8 cellular contexts compared by ENCODE assay signal in genomic region chr18:48023334-48024008, GRCh38.
A peak's percentile ranks its signal among the peaks of the same experiment; 100 is the strongest.
DNase-seq lines count a peak whose midpoint lies in the region; ATAC-seq, FAIRE-seq and TF ChIP-seq lines count a peak whose summit lies in the region.

No MANE protein-coding gene starts in this region.

- DNase-seq in DMS153 (lab: John Stamatoyannopoulos, UW) (peak; percentile 81), HTR-8/SVneo (ENCODE audit: insufficient read length, low spot score) (peak; percentile 78), NT2/D1 (ENCODE audit: low read depth, low spot score) (peak; percentile 30), choroid plexus epithelial cell (ENCODE audit: low read depth) (peak; percentile 59)
- DNase-seq in activated T-cell treated with anti-CD3 and anti-CD28 coated beads, Interleukin-2, amount 50 U/mL, for 1 hour = no peak

- H3K4me1 ChIP-seq in NT2/D1 (ENCODE audit: insufficient read depth, insufficient read length) = no peaks in the 10 kb centered on the region
- peaks cover 23% of the 10 kb centered on the region for H3K4me1 ChIP-seq in mesodermal cell (ENCODE audit: control insufficient read depth, insufficient read depth, low read length, poor library complexity, severe bottlenecking)

- peak overlapping the region; percentile 2 for H3K9ac ChIP-seq in NT2/D1 (ENCODE audit: insufficient read length, low read depth)

- H3K27me3 ChIP-seq in NT2/D1 (ENCODE audit: insufficient read depth, insufficient read length) = no peaks in the 10 kb centered on the region

- peak; percentile 69 for TF ChIP-seq CTCF in choroid plexus epithelial cell (conservative IDR thresholded peaks at IDR 0.05; ENCODE audit: low read depth, low read length)

- H3K4me3 ChIP-seq in NT2/D1 (ENCODE audit: insufficient read length, low read depth) (no peak overlapping the region), choroid plexus epithelial cell (ENCODE audit: low read depth, low read length) (no peak overlapping the region), mesodermal cell (ENCODE audit: extremely low read depth, insufficient read depth, low read length, poor library complexity, severe bottlenecking) (no peak overlapping the region)

- FAIRE-seq in HTR-8/SVneo (lab: Jason Lieb, UNC) = no peak

- 47 to 49% methylated on average over 6 to 9 of the region's 9 CpGs for WGBS in mesodermal cell (ENCODE audit: insufficient coverage in 2 of 2), 2 experiments

- peak overlapping the region; percentile 29 for H3K27ac ChIP-seq in mesodermal cell (ENCODE audit: low read depth, low read length, severe bottlenecking)

- H3K9me3 ChIP-seq in NT2/D1 (ENCODE audit: insufficient read depth, low read length) (no peaks in the 10 kb centered on the region), mesodermal cell (ENCODE audit: control insufficient read depth, low read length) (no peaks in the 10 kb centered on the region)

- ATAC-seq in GM21723 (IDR thresholded peaks at IDR 0.05; ENCODE audit: unreplicated experiment) (no peak), HG02870 (IDR thresholded peaks at IDR 0.05; ENCODE audit: unreplicated experiment) (no peak)

- H3K36me3 ChIP-seq in NT2/D1 (ENCODE audit: insufficient read depth, insufficient read length, low read length) (no peaks in the 10 kb centered on the region), mesodermal cell (ENCODE audit: control insufficient read depth, insufficient read depth, low read length) (no peaks in the 10 kb centered on the region)
